Comparison of ENCODE assay signal across 21 cellular contexts in genomic region chr2:33116799-33117198, GRCh38.
DNase-seq lines count a peak whose midpoint lies in the region; ATAC-seq and TF ChIP-seq lines count a peak whose summit lies in the region.
"Had no signal": no experiment of that assay in that cellular context is flagged by ENCODE, and none has a peak within 500 bp of the region (broad histone marks: within the 10 kb centered on the region; RNA-seq: fewer than 3 reads in every experiment).

No MANE protein-coding gene starts in this region.

- no peak overlapping the region for H2BK120ac ChIP-seq in mesenchymal stem cell (ENCODE audit: low read depth, low read length)

- H3K4me3 Mint-ChIP-seq in GM23338 = no peak overlapping the region
- H3K4me3 Mint-ChIP-seq: CD4-positive, alpha-beta memory T cell; IgD-negative memory B cell had no signal

- H3K4me2 ChIP-seq in GM23338 (no peak overlapping the region), mesenchymal stem cell (ENCODE audit: low read length, poor library complexity, severe bottlenecking) (no peak overlapping the region)
- H3K4me2 ChIP-seq: BLaER1 had no signal

- peak overlapping the region in 1 of 2 experiments; percentile 24 for H3K4ac ChIP-seq in mesenchymal stem cell (ENCODE audit: low read depth in 1 of 2, low read length in 2 of 2)

- H3K36me3 ChIP-seq in GM23338 (ENCODE audit: insufficient read depth) = no peaks in the 10 kb centered on the region
- H3K36me3 ChIP-seq in WERI-Rb-1 = no peaks in the 10 kb centered on the region
- H3K36me3 ChIP-seq in mesenchymal stem cell (ENCODE audit: control insufficient read depth in 1 of 2, insufficient read depth in 2 of 2, low read depth in 1 of 2, low read length in 2 of 2) = no peaks in the 10 kb centered on the region
- H3K36me3 ChIP-seq: BLaER1, MG63, SJCRH30 had no signal

- H2BK15ac ChIP-seq in mesenchymal stem cell (ENCODE audit: low read depth, poor library complexity, severe bottlenecking) = peak overlapping the region; percentile 80

- H4K20me1 ChIP-seq in GM23338 (replicated peaks; ENCODE audit: insufficient read depth) = no peaks in the 10 kb centered on the region
- H4K20me1 ChIP-seq: BLaER1 had no signal

- no peak overlapping the region for H3K23ac ChIP-seq in mesenchymal stem cell (ENCODE audit: low read length in 2 of 2)

- H3K27me3 Mint-ChIP-seq in GM23338 (ENCODE audit: insufficient read depth, low read depth, poor library complexity) = no peaks in the 10 kb centered on the region
- H3K27me3 Mint-ChIP-seq: IgD-negative memory B cell had no signal

- H2BK12ac ChIP-seq in mesenchymal stem cell (ENCODE audit: low read length in 2 of 2) = peak overlapping the region in 1 of 2 experiments; percentile 75

- no peak overlapping the region for H2BK5ac ChIP-seq in mesenchymal stem cell (ENCODE audit: low read depth, low read length, poor library complexity, severe bottlenecking)

- H3F3A ChIP-seq in GM23338 (replicated peaks; ENCODE audit: low read depth) = no peaks in the 10 kb centered on the region

- H3K14ac ChIP-seq in mesenchymal stem cell (ENCODE audit: low read length in 2 of 2) = no peak overlapping the region

- H3K9me3 ChIP-seq in WERI-Rb-1 (ENCODE audit: severe bottlenecking) (no peaks in the 10 kb centered on the region), mesenchymal stem cell (ENCODE audit: control insufficient read depth, low read length) (no peaks in the 10 kb centered on the region)
- H3K9me3 ChIP-seq: BLaER1, MG63, SJCRH30 had no signal

- H4K91ac ChIP-seq in mesenchymal stem cell (ENCODE audit: low read length) = peak overlapping the region; percentile 25

- H3K27ac ChIP-seq in GM23338 (ENCODE audit: low read depth) = no peak overlapping the region
- peak overlapping the region; percentile 17; the same call in 1 of the 2 replicates for H3K27ac ChIP-seq in WERI-Rb-1
- H3K27ac ChIP-seq in mesenchymal stem cell (ENCODE audit: low read length, poor library complexity, severe bottlenecking) = no peak overlapping the region
- H3K27ac ChIP-seq: BLaER1, HL-60, SJCRH30 had no signal

- H2AFZ ChIP-seq in GM23338 = no peak overlapping the region
- no peak overlapping the region for H2AFZ ChIP-seq in mesenchymal stem cell (ENCODE audit: low read depth, low read length)

- no peaks in the 10 kb centered on the region for H3K9me2 ChIP-seq in GM23338 (ENCODE audit: insufficient read depth)

- no peaks in the 10 kb centered on the region for H3K9me3 Mint-ChIP-seq in GM23338
- H3K9me3 Mint-ChIP-seq: IgD-negative memory B cell had no signal

- no peaks in the 10 kb centered on the region for H3K36me3 Mint-ChIP-seq in GM23338 (ENCODE audit: low read depth)
- H3K36me3 Mint-ChIP-seq: CD4-positive, alpha-beta memory T cell; IgD-negative memory B cell had no signal

- H3K27me3 ChIP-seq in GM23338 (ENCODE audit: insufficient read depth) (no peaks in the 10 kb centered on the region), WERI-Rb-1 (ENCODE audit: insufficient read depth, low read depth, severe bottlenecking) (no peaks in the 10 kb centered on the region), mesenchymal stem cell (ENCODE audit: control insufficient read depth in 1 of 2, insufficient read depth in 1 of 2, low read length in 2 of 2) (no peaks in the 10 kb centered on the region)
- H3K27me3 ChIP-seq: BLaER1, MG63, SJCRH30 had no signal

- no peak overlapping the region for H2AK5ac ChIP-seq in mesenchymal stem cell (ENCODE audit: low read length, severe bottlenecking)

- TF ChIP-seq CTCF in GM23338 (conservative IDR thresholded peaks at IDR 0.05; ENCODE audit: low read depth in 2 of 2) = peak in 1 of 2 experiments; percentile 22; a peak in 2 of 4 replicates
- no peak; the same call in 1 of the 2 replicates for TF ChIP-seq CTCF in WERI-Rb-1 (IDR thresholded peaks at IDR 0.05; ENCODE audit: low read depth, low read length)

- H3K4me1 ChIP-seq in GM23338 (ENCODE audit: insufficient read depth) = no peaks in the 10 kb centered on the region
- no peaks in the 10 kb centered on the region for H3K4me1 ChIP-seq in mesenchymal stem cell (ENCODE audit: control insufficient read depth, insufficient read depth, low read depth, low read length)
- H3K4me1 ChIP-seq: BLaER1, SJCRH30 had no signal

- no peaks in the 10 kb centered on the region for H3K79me1 ChIP-seq in mesenchymal stem cell (replicated peaks; ENCODE audit: low read length, poor library complexity, severe bottlenecking)

- peak overlapping the region; percentile 59 for H4K8ac ChIP-seq in mesenchymal stem cell (ENCODE audit: low read length)

- no peak overlapping the region for H3K9ac ChIP-seq in mesenchymal stem cell (ENCODE audit: low read length)
- H3K9ac ChIP-seq: BLaER1 had no signal

- ATAC-seq in GM23338 (peak; percentile 90), left lobe of liver (no peak)

- 52% methylated on average over 4 of the region's 4 CpGs for WGBS in mesenchymal stem cell

- peak overlapping the region; percentile 25 to 73 for H3K18ac ChIP-seq in mesenchymal stem cell (ENCODE audit: low read depth in 1 of 2, low read length in 2 of 2)

- no peak overlapping the region for H3K4me3 ChIP-seq in GM23338
- no peak overlapping the region for H3K4me3 ChIP-seq in WERI-Rb-1 (ENCODE audit: low read depth, low read length)
- H3K4me3 ChIP-seq in mesenchymal stem cell (ENCODE audit: insufficient read depth in 1 of 2, low read depth in 1 of 2, low read length in 2 of 2) = no peak overlapping the region
- H3K4me3 ChIP-seq: BLaER1, MG63, SJCRH30 had no signal

- no peaks in the 10 kb centered on the region for H3K79me2 ChIP-seq in GM23338 (replicated peaks; ENCODE audit: insufficient read depth)

- peaks cover 3% of the 10 kb centered on the region for H3K4me1 Mint-ChIP-seq in GM23338
- H3K4me1 Mint-ChIP-seq: CD4-positive, alpha-beta memory T cell; IgD-negative memory B cell had no signal

- H3K27ac Mint-ChIP-seq in GM23338 = no peak overlapping the region
- H3K27ac Mint-ChIP-seq: IgD-negative memory B cell had no signal

- peak; percentile 63 for DNase-seq in DMS 273 (lab: John Stamatoyannopoulos, UW; ENCODE audit: unreplicated experiment)
- no peak for DNase-seq in GM23338 (ENCODE audit: low spot score)
- peak; percentile 77 for DNase-seq in WERI-Rb-1
- DNase-seq in mesenchymal stem cell = peak; percentile 28
- DNase-seq in T-helper 9 cell = no peak
- no peak for DNase-seq in stimulated activated CD8-positive, alpha-beta memory T cell treated with anti-CD3 and anti-CD28 coated beads, Interleukin-4, amount 100 ng/mL, for 48 hours
- no peak for DNase-seq in left lobe of liver (ENCODE audit: low spot score)
- DNase-seq: CD4-positive, alpha-beta memory T cell; DMS53; EL; Kasumi-1; MG63; NCI-H1048; NCI-H146; NCI-H2029 treated with DMSO at 0.1 percent for 48 hours; NCI-H226; NCI-H524; SJCRH30 had no signal

TF ChIP-seq in GM23338, 12 proteins besides CTCF, POLR2A, EP300 and RAD21 (continues in another document):
- TF ChIP-seq NANOG (IDR thresholded peaks at IDR 0.05; ENCODE audit: borderline replicate concordance) (no peak), REST (IDR thresholded peaks at IDR 0.05; ENCODE audit: unreplicated experiment) (no peak), EZH2 (IDR thresholded peaks at IDR 0.05; ENCODE audit: low read depth, unreplicated experiment) (no peak)

Comparison
In these comparisons a context has a peak if more than half of its experiments do, and no peak if none do; other contexts are left out.
1. DNase-seq: peak in DMS 273 (single experiment), WERI-Rb-1 (single experiment) and mesenchymal stem cell (single experiment); none in GM23338 (single experiment), T-helper 9 cell (single experiment), stimulated activated CD8-positive, alpha-beta memory T cell treated with anti-CD3 and anti-CD28 coated beads, Interleukin-4, amount 100 ng/mL, for 48 hours (single experiment) and left lobe of liver (single experiment).